ENCODE assay signal across 8 cellular contexts in genomic region chr20:44491635-44492395, GRCh38. TPM values are rescaled to one million over a fixed set of nuclear protein-coding genes. Genes with fewer than 3 reads are reported as not detected.
DNase-seq lines count a peak whose midpoint lies in the region; ATAC-seq and TF ChIP-seq lines count a peak whose summit lies in the region.

No MANE protein-coding gene starts in this region.

- H3K4me3 ChIP-seq in naive thymus-derived CD4-positive, alpha-beta T cell (ENCODE audit: low read length): no peak overlapping the region
- no peak overlapping the region for H3K4me3 ChIP-seq in upper lobe of right lung

- H3K4me3 Mint-ChIP-seq in naive thymus-derived CD4-positive, alpha-beta T cell: no peak overlapping the region

- no peak for ATAC-seq in naive thymus-derived CD4-positive, alpha-beta T cell
- ATAC-seq in GM21576 (IDR thresholded peaks at IDR 0.05; ENCODE audit: unreplicated experiment) (no peak), GM18519 (IDR thresholded peaks at IDR 0.05; ENCODE audit: low FRiP score, unreplicated experiment) (no peak), upper lobe of right lung (no peak)

- H3K27me3 ChIP-seq in naive thymus-derived CD4-positive, alpha-beta T cell (ENCODE audit: control insufficient read depth in 2 of 2, insufficient read depth in 2 of 2, low read length in 2 of 2): no peaks in the 10 kb centered on the region
- H3K27me3 ChIP-seq in upper lobe of right lung: no peaks in the 10 kb centered on the region

- H3K36me3 ChIP-seq in naive thymus-derived CD4-positive, alpha-beta T cell (ENCODE audit: control insufficient read depth in 2 of 3, insufficient read depth in 3 of 3, low read length in 3 of 3): peaks cover 0 to 88% (median 21%) of the 10 kb centered on the region in 3 experiments
- peaks cover 97% of the 10 kb centered on the region for H3K36me3 ChIP-seq in upper lobe of right lung

- intact Hi-C loops in naive thymus-derived CD4-positive, alpha-beta T cell (cut with micrococcal nuclease): no loop called here
- intact Hi-C loops in head of caudate nucleus (cut with DNase I): no loop called here
- intact Hi-C loops in upper lobe of right lung (cut with DNase I): no loop called here

- TF ChIP-seq CTCF in upper lobe of right lung (IDR thresholded peaks at IDR 0.05): no peak

- H3K36me3 Mint-ChIP-seq in naive thymus-derived CD4-positive, alpha-beta T cell: peaks cover 18 to 50% (median 24%) of the 10 kb centered on the region in 5 donors

- H3K4me1 Mint-ChIP-seq in naive thymus-derived CD4-positive, alpha-beta T cell: peaks cover 0 to 32% (median 6%) of the 10 kb centered on the region in 7 donors

- DNase-seq in AG08395 (ENCODE audit: low spot score) (peak; percentile 74), M059J (ENCODE audit: low read depth) (peak; percentile 54), dedifferentiated amniotic fluid mesenchymal stem cell (ENCODE audit: extremely low spot score) (peak; percentile 53), head of caudate nucleus (no peak), upper lobe of right lung (no peak)
- no peak for DNase-seq in naive thymus-derived CD4-positive, alpha-beta T cell

- peak overlapping the region; percentile 14 for H3K27ac ChIP-seq in naive thymus-derived CD4-positive, alpha-beta T cell (ENCODE audit: low read depth, low read length)
- H3K27ac ChIP-seq in upper lobe of right lung: no peak overlapping the region

- CTCF ChIA-PET in naive thymus-derived CD4-positive, alpha-beta T cell (lab: Charles Lee): interaction anchor here (0.6 kb wide), 1 partner anchor 47 kb away, joined by 3 read pairs; no protein-coding TSS in a partner anchor

- POLR2A ChIA-PET in naive thymus-derived CD4-positive, alpha-beta T cell (lab: Charles Lee): no interaction called here

- no peaks in the 10 kb centered on the region for H3K9me3 Mint-ChIP-seq in naive thymus-derived CD4-positive, alpha-beta T cell

- no peaks in the 10 kb centered on the region for H3K9me3 ChIP-seq in naive thymus-derived CD4-positive, alpha-beta T cell (ENCODE audit: control insufficient read depth in 2 of 3, low read length in 3 of 3)
- no peaks in the 10 kb centered on the region for H3K9me3 ChIP-seq in upper lobe of right lung

- peaks cover 0 to 7% of the 10 kb centered on the region in 2 donors for H3K4me1 ChIP-seq in naive thymus-derived CD4-positive, alpha-beta T cell (ENCODE audit: control insufficient read depth in 2 of 2, insufficient read depth in 2 of 2, low read length in 2 of 2)
- peaks cover 12% of the 10 kb centered on the region for H3K4me1 ChIP-seq in upper lobe of right lung

- peak overlapping the region in 8 of 9 donors; percentile 41 to 94 (median 62) for H3K27ac Mint-ChIP-seq in naive thymus-derived CD4-positive, alpha-beta T cell

- no peaks in the 10 kb centered on the region for H3K27me3 Mint-ChIP-seq in naive thymus-derived CD4-positive, alpha-beta T cell

RNA-seq across cellular contexts. Expression of gene TTPAL, which starts 16.1 kb away (rescaled TPM):
- 13.7 and 23.4 TPM in 2 replicates for total RNA-seq in M059J (2014; rRNA removed; shearing (Covaris generic))
- total RNA-seq in naive thymus-derived CD4-positive, alpha-beta T cell: 10 to 100 TPM; 12.0 to 20.7 (median 17.0) TPM
- 10 to 100 TPM in 1 of 2 donors, 1 to 10 TPM in 1; 8.8 to 14.2 TPM for polyA plus RNA-seq in naive thymus-derived CD4-positive, alpha-beta T cell
- 8.0 TPM for total RNA-seq in upper lobe of right lung

RNA-seq across cellular contexts. Expression of gene SERINC3, which starts 30.1 kb away (rescaled TPM):
- total RNA-seq in M059J (2014; rRNA removed; shearing (Covaris generic)): 116 and 136 TPM in 2 replicates
- total RNA-seq in naive thymus-derived CD4-positive, alpha-beta T cell: 10 to 100 TPM; 59.7 to 85.3 (median 78.9) TPM
- polyA plus RNA-seq in naive thymus-derived CD4-positive, alpha-beta T cell: 100 to 1,000 TPM; 188 to 199 TPM
- 143 TPM for total RNA-seq in upper lobe of right lung

Comparison
In these comparisons a context has a peak if more than half of its experiments do, and no peak if none do; other contexts are left out.
1. DNase-seq: peak in AG08395 (single experiment), M059J (single experiment) and dedifferentiated amniotic fluid mesenchymal stem cell (single experiment); none in naive thymus-derived CD4-positive, alpha-beta T cell (0 of 9), head of caudate nucleus (0 of 42) and upper lobe of right lung (single experiment).